In the genomic region with DNA sequence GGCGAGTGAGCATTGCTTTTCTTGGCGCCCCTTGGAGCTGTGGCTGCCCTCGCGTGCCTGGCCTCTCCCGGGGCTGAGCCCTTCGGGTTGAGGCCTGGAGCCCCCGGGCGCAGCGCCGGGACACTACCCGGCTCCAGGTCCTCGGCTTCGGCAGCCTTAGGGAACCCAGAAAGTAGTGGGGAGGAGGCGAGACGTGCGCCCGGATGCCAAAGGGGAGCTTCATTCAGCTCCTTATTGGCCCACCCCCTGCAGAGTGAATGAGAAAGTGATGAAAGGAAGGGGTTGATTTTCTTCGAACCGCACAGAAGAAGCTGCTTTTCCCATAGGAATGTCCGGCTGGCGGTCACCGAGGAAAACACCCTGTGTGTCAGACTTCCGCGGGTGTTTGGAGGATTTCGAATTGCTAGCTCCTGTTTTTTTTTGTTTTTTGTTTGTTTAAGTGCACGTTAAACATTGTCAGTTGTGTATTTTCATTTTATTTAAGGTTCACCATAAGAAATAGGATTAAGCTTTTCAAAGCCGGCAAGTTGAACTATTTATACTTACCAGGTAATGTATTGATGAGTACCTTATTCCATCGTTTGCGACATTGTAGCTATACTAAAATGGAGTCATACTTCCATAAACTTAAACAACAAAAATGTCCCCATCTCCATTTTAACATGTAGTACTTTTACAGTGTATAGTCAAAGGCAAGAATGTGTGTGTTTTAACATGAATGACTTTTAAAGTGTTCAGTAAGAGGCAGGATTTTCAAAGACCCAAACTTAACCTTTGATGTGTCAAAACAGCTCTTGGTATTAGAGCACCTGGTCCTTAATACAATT, we compare ENCODE assay signal across 8 cellular contexts. TPM values are rescaled to one million over a fixed set of nuclear protein-coding genes. Genes with fewer than 3 reads are reported as not detected.
DNase-seq lines count a peak whose midpoint lies in the region; TF ChIP-seq lines count a peak whose summit lies in the region.

No MANE protein-coding gene starts in this region.

- peaks cover 14% of the 10 kb centered on the region; the same call in 1 of the 2 replicates for H3K79me2 ChIP-seq in H9 (ENCODE audit: insufficient read depth, low read length)

- intact Hi-C loops in activated T-helper 2 cell treated with anti-CD3 and anti-CD28 coated beads, Interferon-gamma antibody, Interleukin-2, Interleukin-4, amounts not matched to agents 10 μg/mL and 5 μg/mL and 100 μg/mL, durations not matched to agents 14 hours and 24 hours and 36 hours (cut with micrococcal nuclease) = loop anchor here (1.0 to 5.0 kb wide), 5 partner anchors 48 to 1033 kb away; a partner anchor contains a TSS
- intact Hi-C loops in uterus (cut with DNase I; ENCODE audit: low total_unique reads) = loop anchor here (5.0 to 10.0 kb wide), 2 partner anchors 48 to 95 kb away; a partner anchor contains a TSS

- H3K27me3 Mint-ChIP-seq in H9 (ENCODE audit: low read depth) = no peaks in the 10 kb centered on the region
- peaks cover 2% of the 10 kb centered on the region for H3K27me3 Mint-ChIP-seq in activated T-helper 2 cell treated with anti-CD3 and anti-CD28 coated beads, Interferon-gamma antibody, Interleukin-2, Interleukin-4, amounts not matched to agents 10 μg/mL and 5 μg/mL and 100 μg/mL, durations not matched to agents 14 hours and 24 hours and 36 hours (ENCODE audit: low read depth)

- no peak overlapping the region for H2BK20ac ChIP-seq in H9 (ENCODE audit: low read depth, low read length, poor library complexity, severe bottlenecking)

- no peaks in the 10 kb centered on the region for H4K20me1 ChIP-seq in H9 (ENCODE audit: control insufficient read depth, insufficient read depth, insufficient read length)

- TF ChIP-seq POLR2A in uterus (IDR thresholded peaks at IDR 0.05) = no peak

- no peak overlapping the region for H2BK5ac ChIP-seq in H9 (ENCODE audit: insufficient read length, low read length)

- H3K4me3 ChIP-seq in neuron (ENCODE audit: low read length) (peak overlapping the region; percentile 64), uterus (peak overlapping the region; percentile 53 to 94)

- no peaks in the 10 kb centered on the region for H3K23me2 ChIP-seq in H9 (ENCODE audit: insufficient read length, low read depth, low read length, poor library complexity, severe bottlenecking)

- H3K4me3 Mint-ChIP-seq in H9 = peak overlapping the region; percentile 94 to 97
- peak overlapping the region; percentile 94 for H3K4me3 Mint-ChIP-seq in activated T-helper 2 cell treated with anti-CD3 and anti-CD28 coated beads, Interferon-gamma antibody, Interleukin-2, Interleukin-4, amounts not matched to agents 10 μg/mL and 5 μg/mL and 100 μg/mL, durations not matched to agents 14 hours and 24 hours and 36 hours (ENCODE audit: low read depth)

- no peaks in the 10 kb centered on the region for H3K27me3 ChIP-seq in H9 (ENCODE audit: insufficient read depth, low read length)
- no peaks in the 10 kb centered on the region for H3K27me3 ChIP-seq in neuron (ENCODE audit: insufficient read depth, low read length)
- H3K27me3 ChIP-seq in uterus = no peaks in the 10 kb centered on the region

- peak overlapping the region; percentile 37 for H3K4me2 ChIP-seq in H9 (ENCODE audit: insufficient read depth, insufficient read length, low read length)

- H3K36me3 Mint-ChIP-seq in H9 (ENCODE audit: insufficient read depth in 1 of 3, low read depth in 3 of 3) = peaks cover 30 to 38% (median 37%) of the 10 kb centered on the region in 3 experiments
- peaks cover 42% of the 10 kb centered on the region for H3K36me3 Mint-ChIP-seq in activated T-helper 2 cell treated with anti-CD3 and anti-CD28 coated beads, Interferon-gamma antibody, Interleukin-2, Interleukin-4, amounts not matched to agents 10 μg/mL and 5 μg/mL and 100 μg/mL, durations not matched to agents 14 hours and 24 hours and 36 hours (ENCODE audit: low read depth)

- H3K56ac ChIP-seq in H9 (ENCODE audit: insufficient read length, low read depth, low read length) = no peak overlapping the region

- H2AFZ ChIP-seq in H9 (ENCODE audit: low read length) (no peak overlapping the region), neuron (ENCODE audit: low read depth, low read length) (peak overlapping the region; percentile 4)

- H3K23ac ChIP-seq in H9 (ENCODE audit: insufficient read length, low read depth, low read length) = no peak overlapping the region

- H3K9ac ChIP-seq in H9 (ENCODE audit: extremely low read depth, insufficient read length, low read length) = peak overlapping the region; percentile 70

- H3K9me3 Mint-ChIP-seq in H9 = peaks cover 0 to 4% of the 10 kb centered on the region in 2 experiments; a peak in 2 of 5 replicates
- H3K9me3 Mint-ChIP-seq in activated T-helper 2 cell treated with anti-CD3 and anti-CD28 coated beads, Interferon-gamma antibody, Interleukin-2, Interleukin-4, amounts not matched to agents 10 μg/mL and 5 μg/mL and 100 μg/mL, durations not matched to agents 14 hours and 24 hours and 36 hours = no peaks in the 10 kb centered on the region

- peaks cover 19 to 30% of the 10 kb centered on the region in 2 experiments for H3K4me1 Mint-ChIP-seq in H9
- H3K4me1 Mint-ChIP-seq in activated T-helper 2 cell treated with anti-CD3 and anti-CD28 coated beads, Interferon-gamma antibody, Interleukin-2, Interleukin-4, amounts not matched to agents 10 μg/mL and 5 μg/mL and 100 μg/mL, durations not matched to agents 14 hours and 24 hours and 36 hours (ENCODE audit: low read depth) = peaks cover 35% of the 10 kb centered on the region

- H3K27ac Mint-ChIP-seq in H9 = peak overlapping the region; percentile 99 to 100 (median 99)
- peak overlapping the region; percentile 98 for H3K27ac Mint-ChIP-seq in activated T-helper 2 cell treated with anti-CD3 and anti-CD28 coated beads, Interferon-gamma antibody, Interleukin-2, Interleukin-4, amounts not matched to agents 10 μg/mL and 5 μg/mL and 100 μg/mL, durations not matched to agents 14 hours and 24 hours and 36 hours

- H3K27ac ChIP-seq in H9 (ENCODE audit: insufficient read length, low read depth, low read length) = peak overlapping the region; percentile 34
- peak overlapping the region; percentile 97 for H3K27ac ChIP-seq in uterus

- TF ChIP-seq CTCF in H9 (conservative IDR thresholded peaks at IDR 0.05) = no peak
- TF ChIP-seq CTCF in uterus (IDR thresholded peaks at IDR 0.05) = no peak

- no peak overlapping the region for H3K4ac ChIP-seq in H9 (ENCODE audit: low read depth, low read length)

- H3T11ph ChIP-seq in H9 (ENCODE audit: low read length) = no peak overlapping the region

- H2AK5ac ChIP-seq in H9 (ENCODE audit: insufficient read length, low read length) = no peak overlapping the region

- H3K18ac ChIP-seq in H9 (ENCODE audit: insufficient read length, low read depth, low read length) = peak overlapping the region; percentile 95

- H3K4me1 ChIP-seq in H9 (ENCODE audit: insufficient read depth, low read length) (no peaks in the 10 kb centered on the region), neuron (ENCODE audit: insufficient read depth, low read length) (peaks cover 20% of the 10 kb centered on the region), uterus (peaks cover 22 to 23% of the 10 kb centered on the region in 2 donors)

- H4K8ac ChIP-seq in H9 (replicated peaks; ENCODE audit: insufficient read length, low read depth, low read length) = no peak overlapping the region

- H2BK120ac ChIP-seq in H9 (ENCODE audit: low read depth, low read length, poor library complexity, severe bottlenecking) = no peak overlapping the region

- H2BK12ac ChIP-seq in H9 (ENCODE audit: insufficient read length, low read depth, low read length) = no peak overlapping the region

- H3K9me3 ChIP-seq in H9 (ENCODE audit: control insufficient read depth, low read depth, low read length) (no peaks in the 10 kb centered on the region), neuron (ENCODE audit: low read length) (no peaks in the 10 kb centered on the region), uterus (no peaks in the 10 kb centered on the region)

- H2BK15ac ChIP-seq in H9 (ENCODE audit: low read depth, low read length) = no peak overlapping the region

- no peak overlapping the region for H4K91ac ChIP-seq in H9 (ENCODE audit: insufficient read length, low read depth, low read length)

- peak overlapping the region; percentile 91 for H3K14ac ChIP-seq in H9 (ENCODE audit: insufficient read depth, low read length)

- H4K5ac ChIP-seq in H9 (ENCODE audit: insufficient read length, low read depth, low read length) = no peak overlapping the region

- no peaks in the 10 kb centered on the region for H3K79me1 ChIP-seq in H9 (ENCODE audit: insufficient read depth, low read depth, low read length, poor library complexity, severe bottlenecking)

- DNase-seq in NCI-H748 (lab: John Stamatoyannopoulos, UW; ENCODE audit: unreplicated experiment) (peak; percentile 33), NCI-H748 treated with DMSO at 0.1 percent for 48 hours (lab: John Stamatoyannopoulos, UW) (no peak), H9 (peak; percentile 69), M059J (ENCODE audit: low read depth) (peak; percentile 86), fibroblast of the conjunctiva (ENCODE audit: low read depth) (peak; percentile 29), uterus (peak in 1 of 2 donors; percentile 53)
- no peak for DNase-seq in activated T-helper 2 cell treated with anti-CD3 and anti-CD28 coated beads, Interferon-gamma antibody, Interleukin-2, Interleukin-4, amounts not matched to agents 10 μg/mL and 5 μg/mL and 100 μg/mL, durations not matched to agents 14 hours and 24 hours and 36 hours (ENCODE audit: low spot score)

- WGBS in H9 (ENCODE audit: extremely low coverage, insufficient read length, low lambda C conversion rate) = no CpG with 5 or more reads among the region's 29 CpGs

- H3K36me3 ChIP-seq in neuron (ENCODE audit: insufficient read depth, low read length) (peaks cover 29% of the 10 kb centered on the region), uterus (no peaks in the 10 kb centered on the region)

RNA-seq across cellular contexts. Expression of a gene that starts 0.9 kb away (rescaled TPM):
- total RNA-seq in H9 (2021) (1,013 and 1,056 TPM in 2 replicates), uterus (100 to 1,000 TPM; 286 to 726 (median 581) TPM)
- total RNA-seq in M059J (2014; rRNA removed; shearing (Covaris generic)) = 566 and 782 TPM in 2 replicates
- total RNA-seq in activated T-helper 2 cell treated with anti-CD3 and anti-CD28 coated beads, Interferon-gamma antibody, Interleukin-2, Interleukin-4, amounts not matched to agents 10 μg/mL and 5 μg/mL and 100 μg/mL, durations not matched to agents 14 hours and 24 hours and 36 hours = 1,057 and 1,120 TPM in 2 replicates

RNA-seq across cellular contexts. Expression of a gene that starts 48.3 kb away (rescaled TPM):
- total RNA-seq in H9 (2021) (65.8 TPM in 2 replicates), uterus (10 to 100 TPM; 24.6 to 82.7 (median 61.0) TPM)
- 42.6 and 43.9 TPM in 2 replicates for total RNA-seq in M059J (2014; rRNA removed; shearing (Covaris generic))
- total RNA-seq in activated T-helper 2 cell treated with anti-CD3 and anti-CD28 coated beads, Interferon-gamma antibody, Interleukin-2, Interleukin-4, amounts not matched to agents 10 μg/mL and 5 μg/mL and 100 μg/mL, durations not matched to agents 14 hours and 24 hours and 36 hours = 39.2 and 40.3 TPM in 2 replicates

RNA-seq across cellular contexts. Expression of a gene that starts 58.5 kb away (rescaled TPM):
- total RNA-seq in H9 (2021) (37.5 and 38.6 TPM in 2 replicates), uterus (10 to 100 TPM; 22.0 to 48.6 (median 38.5) TPM)
- 21.5 and 27.8 TPM in 2 replicates for total RNA-seq in M059J (2014; rRNA removed; shearing (Covaris generic))
- total RNA-seq in activated T-helper 2 cell treated with anti-CD3 and anti-CD28 coated beads, Interferon-gamma antibody, Interleukin-2, Interleukin-4, amounts not matched to agents 10 μg/mL and 5 μg/mL and 100 μg/mL, durations not matched to agents 14 hours and 24 hours and 36 hours = 41.5 and 43.5 TPM in 2 replicates

Comparison
In these comparisons a context has a peak if more than half of its experiments do, and no peak if none do; other contexts are left out.
1. DNase-seq: peak in NCI-H748 (single experiment), H9 (single experiment), M059J (single experiment) and fibroblast of the conjunctiva (single experiment); none in NCI-H748 treated with DMSO at 0.1 percent for 48 hours (single experiment) and activated T-helper 2 cell treated with anti-CD3 and anti-CD28 coated beads, Interferon-gamma antibody, Interleukin-2, Interleukin-4, amounts not matched to agents 10 μg/mL and 5 μg/mL and 100 μg/mL, durations not matched to agents 14 hours and 24 hours and 36 hours (single experiment).